In the genomic region with DNA sequence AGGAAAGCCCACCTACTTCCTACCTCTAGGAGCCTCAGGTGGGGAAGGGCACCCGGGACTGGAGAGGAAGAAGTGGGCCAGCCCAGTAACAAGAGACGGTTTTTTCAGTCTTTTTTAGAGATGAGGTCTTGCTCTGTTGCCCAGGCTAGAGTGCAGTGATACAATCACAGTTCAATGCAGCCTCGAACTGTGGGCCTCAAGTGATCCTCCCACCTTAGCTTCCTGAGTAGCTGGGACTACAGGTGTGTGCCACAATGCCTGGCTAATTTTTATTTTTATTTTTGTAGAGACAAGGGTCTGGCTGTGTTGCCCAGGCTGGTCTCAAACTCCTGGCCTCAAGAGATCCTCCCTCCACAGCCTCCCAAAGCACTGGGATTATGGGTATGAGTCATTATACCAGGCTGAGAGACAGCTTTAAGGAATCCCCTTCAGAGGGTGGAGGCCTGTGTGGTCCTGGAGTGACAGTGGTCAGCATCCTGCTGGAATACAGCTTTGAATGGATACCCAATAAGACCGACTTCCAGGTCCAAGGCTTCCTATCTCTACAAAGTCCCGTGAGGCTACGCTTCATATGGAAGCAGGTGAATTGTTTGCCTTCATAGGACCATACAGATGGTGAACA, we compare ENCODE assay signal across 30 cellular contexts.
"Had no signal": no experiment of that assay in that cellular context is flagged by ENCODE, and none has a peak within 500 bp of the region (broad histone marks: within the 10 kb centered on the region; RNA-seq: fewer than 3 reads in every experiment).

No MANE protein-coding gene starts in this region.

- FAIRE-seq: pancreas, small intestine had no signal

- H3K4me3 ChIP-seq: pancreas, psoas muscle, right lobe of liver, sigmoid colon, suprapubic skin, testis, tibial artery, transverse colon, upper lobe of right lung, uterus had no signal

- H3K9me3 ChIP-seq: neutrophil, pancreas, psoas muscle, right lobe of liver, sigmoid colon, suprapubic skin, testis, tibial artery, transverse colon, upper lobe of right lung, uterus had no signal

- H3K9me3 Mint-ChIP-seq: naive thymus-derived CD8-positive, alpha-beta T cell; natural killer cell treated with Interleukin-12 subunit alpha and Interleukin-12 subunit beta and Interleukin-15 and Interleukin-18, amount 100 ng/mL, for 72 hours; nephron progenitor cell; neural crest cell; stimulated activated effector memory CD8-positive, alpha-beta T cell treated with anti-CD3 and anti-CD28 coated beads, Interleukin-12 subunit alpha, Interleukin-12 subunit beta, amount 100 ng/mL, for 72 hours; stimulated activated naive B cell treated with anti-CD40 and anti-IgM and Interleukin-4, amounts not matched to agents 10 μg/mL and 1 μg/mL and 100 μg/mL, for 72 hours; stimulated activated naive CD8-positive, alpha-beta T cell treated with anti-CD3 and anti-CD28 coated beads, Interleukin-15, amount 100 ng/mL, for 72 hours; type B pancreatic cell had no signal

- ATAC-seq: naive thymus-derived CD8-positive, alpha-beta T cell; pancreas; psoas muscle; right cardiac atrium; right lobe of liver; stimulated activated effector memory CD8-positive, alpha-beta T cell treated with anti-CD3 and anti-CD28 coated beads, Interleukin-12 subunit alpha, Interleukin-12 subunit beta, amount 100 ng/mL, for 72 hours; stimulated activated naive B cell treated with anti-CD40 and anti-IgM and Interleukin-4, amounts not matched to agents 10 μg/mL and 1 μg/mL and 100 μg/mL, for 72 hours; stimulated activated naive CD8-positive, alpha-beta T cell treated with anti-CD3 and anti-CD28 coated beads, Interleukin-15, amount 100 ng/mL, for 72 hours; upper lobe of right lung had no signal

- H3K27me3 ChIP-seq: pancreas, right lobe of liver, sigmoid colon, suprapubic skin, testis, tibial artery, transverse colon, upper lobe of right lung, uterus had no signal

- H3K4me1 ChIP-seq: pancreas, psoas muscle, right lobe of liver, sigmoid colon, suprapubic skin, testis, tibial artery, transverse colon, upper lobe of right lung, uterus had no signal

- H3K27ac ChIP-seq: neutrophil, pancreas, psoas muscle, right lobe of liver, sigmoid colon, suprapubic skin, testis, tibial artery, transverse colon, upper lobe of right lung, uterus had no signal

- H3K27ac Mint-ChIP-seq: naive thymus-derived CD8-positive, alpha-beta T cell; natural killer cell treated with Interleukin-12 subunit alpha and Interleukin-12 subunit beta and Interleukin-15 and Interleukin-18, amount 100 ng/mL, for 72 hours; nephron progenitor cell; progenitor cell of endocrine pancreas; stimulated activated effector memory CD8-positive, alpha-beta T cell treated with anti-CD3 and anti-CD28 coated beads, Interleukin-12 subunit alpha, Interleukin-12 subunit beta, amount 100 ng/mL, for 72 hours; stimulated activated naive B cell treated with anti-CD40 and anti-IgM and Interleukin-4, amounts not matched to agents 10 μg/mL and 1 μg/mL and 100 μg/mL, for 72 hours; stimulated activated naive CD8-positive, alpha-beta T cell treated with anti-CD3 and anti-CD28 coated beads, Interleukin-15, amount 100 ng/mL, for 72 hours; type B pancreatic cell had no signal

- H3K27me3 Mint-ChIP-seq: stimulated activated naive B cell treated with anti-CD40 and anti-IgM and Interleukin-4, amounts not matched to agents 10 μg/mL and 1 μg/mL and 100 μg/mL, for 72 hours; type B pancreatic cell had no signal

- H3K36me3 ChIP-seq: neutrophil, pancreas, sigmoid colon, suprapubic skin, tibial artery, transverse colon, upper lobe of right lung, uterus had no signal

- H3K4me1 Mint-ChIP-seq: stimulated activated effector memory CD8-positive, alpha-beta T cell treated with anti-CD3 and anti-CD28 coated beads, Interleukin-12 subunit alpha, Interleukin-12 subunit beta, amount 100 ng/mL, for 72 hours; stimulated activated naive B cell treated with anti-CD40 and anti-IgM and Interleukin-4, amounts not matched to agents 10 μg/mL and 1 μg/mL and 100 μg/mL, for 72 hours; stimulated activated naive CD8-positive, alpha-beta T cell treated with anti-CD3 and anti-CD28 coated beads, Interleukin-15, amount 100 ng/mL, for 72 hours had no signal

- DNase-seq: naive thymus-derived CD8-positive, alpha-beta T cell; nephron progenitor cell; nucleus accumbens; pancreas; posterior cingulate gyrus; psoas muscle; right cardiac atrium; right lobe of liver; sigmoid colon; small intestine; stimulated activated CD4-positive, alpha-beta T cell treated with anti-CD3 and anti-CD28 coated beads, Interleukin-15, amount 100 ng/mL, for 24 hours; stimulated activated CD4-positive, alpha-beta T cell treated with anti-CD3 and anti-CD28 coated beads, Interleukin-2, amount 100 ng/mL, for 24 hours; stimulated activated CD4-positive, alpha-beta T cell treated with anti-CD3 and anti-CD28 coated beads, Interleukin-2, amount 100 ng/mL, for 48 hours; stimulated activated CD4-positive, alpha-beta T cell treated with anti-CD3 and anti-CD28 coated beads, Interleukin-4, amount 100 ng/mL, for 24 hours; stimulated activated naive B cell treated with anti-CD40 and anti-IgM and Interleukin-4, amounts not matched to agents 10 μg/mL and 1 μg/mL and 100 μg/mL, for 72 hours; stimulated activated naive CD4-positive, alpha-beta T cell treated with Interleukin-2 at 50 U/mL for 16 hours; stimulated activated naive CD8-positive, alpha-beta T cell treated with anti-CD3 and anti-CD28 coated beads, Interleukin-15, amount 100 ng/mL, for 72 hours; substantia nigra; testis; tibial artery; transverse colon; upper lobe of right lung; uterus had no signal

- H3K4me3 Mint-ChIP-seq: naive thymus-derived CD8-positive, alpha-beta T cell; natural killer cell treated with Interleukin-12 subunit alpha and Interleukin-12 subunit beta and Interleukin-15 and Interleukin-18, amount 100 ng/mL, for 72 hours; nephron progenitor cell; neural crest cell; stimulated activated effector memory CD8-positive, alpha-beta T cell treated with anti-CD3 and anti-CD28 coated beads, Interleukin-12 subunit alpha, Interleukin-12 subunit beta, amount 100 ng/mL, for 72 hours; stimulated activated naive B cell treated with anti-CD40 and anti-IgM and Interleukin-4, amounts not matched to agents 10 μg/mL and 1 μg/mL and 100 μg/mL, for 72 hours; stimulated activated naive CD8-positive, alpha-beta T cell treated with anti-CD3 and anti-CD28 coated beads, Interleukin-15, amount 100 ng/mL, for 72 hours; type B pancreatic cell had no signal

- H3K36me3 Mint-ChIP-seq: naive thymus-derived CD8-positive, alpha-beta T cell; natural killer cell treated with Interleukin-12 subunit alpha and Interleukin-12 subunit beta and Interleukin-15 and Interleukin-18, amount 100 ng/mL, for 72 hours; stimulated activated effector memory CD8-positive, alpha-beta T cell treated with anti-CD3 and anti-CD28 coated beads, Interleukin-12 subunit alpha, Interleukin-12 subunit beta, amount 100 ng/mL, for 72 hours; stimulated activated naive B cell treated with anti-CD40 and anti-IgM and Interleukin-4, amounts not matched to agents 10 μg/mL and 1 μg/mL and 100 μg/mL, for 72 hours; type B pancreatic cell had no signal
